1 cellular context compared by ENCODE assay signal in genomic region chr16:10594312-10594950, GRCh38.
TF ChIP-seq lines count a peak whose summit lies in the region.

No MANE protein-coding gene starts in this region.

TF ChIP-seq in H1, 55 proteins besides CTCF, POLR2A, EP300 and RAD21:
- TF ChIP-seq SIN3A (conservative IDR thresholded peaks at IDR 0.05 in 1 of 2, IDR thresholded peaks at IDR 0.05 in 1 of 2; ENCODE audit: low read depth in 1 of 2, low read length in 2 of 2): no peak
- no peak for TF ChIP-seq GTF2F1 (IDR thresholded peaks at IDR 0.05; ENCODE audit: borderline replicate concordance, low read depth, low read length)
- TF ChIP-seq ASH2L (IDR thresholded peaks at IDR 0.05; ENCODE audit: low read length): no peak
- TF ChIP-seq SAP30 (IDR thresholded peaks at IDR 0.05; ENCODE audit: insufficient read depth, insufficient replicate concordance, low read length): no peak
- no peak for TF ChIP-seq PHF8 (conservative IDR thresholded peaks at IDR 0.05; ENCODE audit: low read depth, low read length)
- no peak for TF ChIP-seq JUND (IDR thresholded peaks at IDR 0.05; ENCODE audit: low read length)
- no peak for TF ChIP-seq TAF1 (IDR thresholded peaks at IDR 0.05; ENCODE audit: low read depth, low read length)
TF ChIP-seq in H1: peak in this region for 0.
